18 cellular contexts compared by ENCODE assay signal in the genomic region with DNA sequence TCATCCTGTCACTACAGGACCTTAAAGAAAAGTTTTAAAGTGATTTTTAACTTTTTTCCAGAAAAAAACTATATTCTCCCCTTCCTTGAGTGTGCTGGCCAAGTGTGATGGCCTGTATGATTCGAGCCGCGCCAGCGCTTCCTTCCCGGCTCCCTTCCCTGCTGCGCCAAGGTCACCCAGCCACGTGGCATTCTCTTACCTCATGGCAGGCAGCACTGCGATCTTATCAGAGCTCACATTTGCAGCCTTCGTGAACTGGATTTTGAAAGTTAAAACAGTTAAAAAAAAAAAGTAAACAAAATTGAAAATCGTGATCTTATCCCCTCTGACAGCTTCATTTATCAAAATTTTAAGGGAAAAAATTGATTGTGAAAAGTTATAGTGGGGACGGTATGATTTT.
DNase-seq lines count a peak whose midpoint lies in the region; ATAC-seq and TF ChIP-seq lines count a peak whose summit lies in the region.
"Had no signal": no experiment of that assay in that cellular context is flagged by ENCODE, and none has a peak within 500 bp of the region (broad histone marks: within the 10 kb centered on the region; RNA-seq: fewer than 3 reads in every experiment).

No MANE protein-coding gene starts in this region.

- H3K27ac ChIP-seq in H9 (ENCODE audit: insufficient read length, low read depth, low read length), result no peak overlapping the region
- H3K27ac ChIP-seq: A549, KMS-11 had no signal

- H2BK12ac ChIP-seq in H9 (ENCODE audit: insufficient read length, low read depth, low read length), result no peak overlapping the region

- H3K4me3 ChIP-seq in BE2C (ENCODE audit: low read depth, low read length), result no peak overlapping the region
- H3K4me3 ChIP-seq: A549 had no signal

- no peak for ATAC-seq in GM19452 (IDR thresholded peaks at IDR 0.05; ENCODE audit: unreplicated experiment)
- ATAC-seq: A549, HCT116 had no signal

- WGBS in H9 (ENCODE audit: extremely low coverage, insufficient read length, low lambda C conversion rate), result no CpG with 5 or more reads among the region's 11 CpGs

- no peaks in the 10 kb centered on the region for H3K79me1 ChIP-seq in H9 (ENCODE audit: insufficient read depth, low read depth, low read length, poor library complexity, severe bottlenecking)

- H3K4me1 Mint-ChIP-seq in H9 (peaks cover 29 to 33% of the 10 kb centered on the region in 2 experiments), nephron progenitor cell (no peaks in the 10 kb centered on the region)

- H4K91ac ChIP-seq in H9 (ENCODE audit: insufficient read length, low read depth, low read length), result no peak overlapping the region

- H3K4me1 ChIP-seq in BE2C (no peaks in the 10 kb centered on the region), H9 (ENCODE audit: insufficient read depth, low read length) (peaks cover 3% of the 10 kb centered on the region; the same call in 1 of the 2 replicates)
- H3K4me1 ChIP-seq: A549 had no signal

- H3K79me2 ChIP-seq in H9 (ENCODE audit: insufficient read depth, low read length), result no peaks in the 10 kb centered on the region

- H3K9me3 ChIP-seq in BE2C (no peaks in the 10 kb centered on the region), H9 (ENCODE audit: control insufficient read depth, low read depth, low read length) (no peaks in the 10 kb centered on the region)
- H3K9me3 ChIP-seq: A549 had no signal

- H3K27ac Mint-ChIP-seq in H9 (peak overlapping the region; percentile 21 to 95 (median 80); a peak in 4 of 7 replicates), nephron progenitor cell (peak overlapping the region; percentile 38)

- H3K23me2 ChIP-seq in H9 (ENCODE audit: insufficient read length, low read depth, low read length, poor library complexity, severe bottlenecking), result no peaks in the 10 kb centered on the region

- no peak overlapping the region for H3K4me2 ChIP-seq in H9 (ENCODE audit: insufficient read depth, insufficient read length, low read length)
- H3K4me2 ChIP-seq: A549, KMS-11 had no signal

- H2BK15ac ChIP-seq in H9 (ENCODE audit: low read depth, low read length), result no peak overlapping the region

- no peak for TF ChIP-seq CTCF in BE2C (IDR thresholded peaks at IDR 0.05; ENCODE audit: low read depth, low read length)
- no peak for TF ChIP-seq CTCF in H9 (conservative IDR thresholded peaks at IDR 0.05)
- no peak for TF ChIP-seq CTCF in nephron progenitor cell (IDR thresholded peaks at IDR 0.05)

- H4K8ac ChIP-seq in H9 (replicated peaks; ENCODE audit: insufficient read length, low read depth, low read length), result no peak overlapping the region

- H3T11ph ChIP-seq in H9 (ENCODE audit: low read length), result no peak overlapping the region

- no peak overlapping the region; the same call in 1 of the 2 replicates for H3K14ac ChIP-seq in H9 (ENCODE audit: insufficient read depth, low read length)

- no peak overlapping the region for H4K5ac ChIP-seq in H9 (ENCODE audit: insufficient read length, low read depth, low read length)

- H3K4me3 Mint-ChIP-seq in H9 (no peak overlapping the region), nephron progenitor cell (no peak overlapping the region)

- H2BK20ac ChIP-seq in H9 (ENCODE audit: low read depth, low read length, poor library complexity, severe bottlenecking), result no peak overlapping the region

- no peak overlapping the region for H2AK5ac ChIP-seq in H9 (ENCODE audit: insufficient read length, low read length)

- no peak overlapping the region for H3K18ac ChIP-seq in H9 (ENCODE audit: insufficient read length, low read depth, low read length)

- no peak overlapping the region for H2AFZ ChIP-seq in H9 (ENCODE audit: low read length)

- no peak overlapping the region for H3K4ac ChIP-seq in H9 (ENCODE audit: low read depth, low read length)

- H3K27me3 Mint-ChIP-seq in H9 (ENCODE audit: low read depth), result no peaks in the 10 kb centered on the region
- peaks cover 2% of the 10 kb centered on the region for H3K27me3 Mint-ChIP-seq in nephron progenitor cell (ENCODE audit: low read depth, poor library complexity)

- H3K9me3 Mint-ChIP-seq in H9, result no peaks in the 10 kb centered on the region
- H3K9me3 Mint-ChIP-seq in nephron progenitor cell, result no peaks in the 10 kb centered on the region

- H3K27me3 ChIP-seq in BE2C (no peaks in the 10 kb centered on the region), H9 (ENCODE audit: insufficient read depth, low read length) (no peaks in the 10 kb centered on the region)

- no peak overlapping the region for H3K23ac ChIP-seq in H9 (ENCODE audit: insufficient read length, low read depth, low read length)

- no peak overlapping the region for H2BK120ac ChIP-seq in H9 (ENCODE audit: low read depth, low read length, poor library complexity, severe bottlenecking)

- no peak overlapping the region for H3K56ac ChIP-seq in H9 (ENCODE audit: insufficient read length, low read depth, low read length)

- no peak overlapping the region for H3K9ac ChIP-seq in H9 (ENCODE audit: extremely low read depth, insufficient read length, low read length)
- H3K9ac ChIP-seq: KMS-11 had no signal

- no peaks in the 10 kb centered on the region for H4K20me1 ChIP-seq in H9 (ENCODE audit: control insufficient read depth, insufficient read depth, insufficient read length)

- no peaks in the 10 kb centered on the region for H3K36me3 ChIP-seq in BE2C

- DNase-seq in BE2C, result peak; percentile 39
- DNase-seq in H9, result no peak
- DNase-seq in dermis blood vessel endothelial cell, result peak; percentile 21
- DNase-seq in nephron progenitor cell, result no peak
- no peak for DNase-seq in NCI-H128 (lab: John Stamatoyannopoulos, UW; ENCODE audit: unreplicated experiment)
- no peak for DNase-seq in EL
- DNase-seq in NCI-H1417 treated with DMSO at 0.1 percent for 48 hours (lab: John Stamatoyannopoulos, UW), result no peak
- DNase-seq: C1 segment of cervical spinal cord, NCI-H1048, NCI-H1694, NCI-H2107, NCI-H345, NCI-H526, SHP77 had no signal

- peaks cover 0 to 3% (median 0%) of the 10 kb centered on the region in 3 experiments; a peak in 2 of 7 replicates for H3K36me3 Mint-ChIP-seq in H9 (ENCODE audit: insufficient read depth in 1 of 3, low read depth in 3 of 3)
- H3K36me3 Mint-ChIP-seq in nephron progenitor cell (ENCODE audit: low read depth), result peaks cover 10% of the 10 kb centered on the region

- no peak overlapping the region for H2BK5ac ChIP-seq in H9 (ENCODE audit: insufficient read length, low read length)

Comparison
In these comparisons a context has a peak if more than half of its experiments do, and no peak if none do; other contexts are left out.
1. DNase-seq: peak in BE2C (single experiment) and dermis blood vessel endothelial cell (single experiment); none in H9 (single experiment), nephron progenitor cell (single experiment), NCI-H128 (single experiment), EL (single experiment) and NCI-H1417 treated with DMSO at 0.1 percent for 48 hours (single experiment).